ENCODE assay signal across 28 cellular contexts in genomic region chr6:140833396-140833795, GRCh38.
DNase-seq lines count a peak whose midpoint lies in the region; ATAC-seq, FAIRE-seq and TF ChIP-seq lines count a peak whose summit lies in the region.
"Had no signal": no experiment of that assay in that cellular context is flagged by ENCODE, and none has a peak within 500 bp of the region (broad histone marks: within the 10 kb centered on the region; RNA-seq: fewer than 3 reads in every experiment).

No MANE protein-coding gene starts in this region.

- H3K27ac ChIP-seq in endothelial cell of umbilical vein (ENCODE audit: insufficient read depth, low read depth, low read length) (no peak overlapping the region), thoracic aorta (peak overlapping the region; percentile 38 to 57)
- H3K27ac ChIP-seq: 22Rv1, C4-2B, HL-60, KMS-11, PC-9 had no signal

- dilution Hi-C loops in endothelial cell of umbilical vein (cut with MboI; ENCODE audit: extremely low pct_ligation_motif_present, low sequenced_read_pairs) = no loop called here

- ATAC-seq in Right ventricle myocardium superior (ENCODE audit: poor library complexity) = peak; percentile 18
- ATAC-seq in left cardiac atrium = no peak
- peak; percentile 52 for ATAC-seq in thoracic aorta (ENCODE audit: insufficient number of reproducible peaks, low FRiP score, low read depth)
- no peak for ATAC-seq in GM19452 (IDR thresholded peaks at IDR 0.05; ENCODE audit: unreplicated experiment)
- ATAC-seq in GM19035 (IDR thresholded peaks at IDR 0.05; ENCODE audit: unreplicated experiment) = no peak
- ATAC-seq: CD8-positive, alpha-beta T cell had no signal

- FAIRE-seq in endothelial cell of umbilical vein (lab: Jason Lieb, UNC) = no peak
- FAIRE-seq: GM12891, H54 had no signal

- no peaks in the 10 kb centered on the region for H3K79me2 ChIP-seq in endothelial cell of umbilical vein (ENCODE audit: control insufficient read depth, insufficient read depth, low read length)

- H3K27me3 ChIP-seq in endothelial cell of umbilical vein (ENCODE audit: control insufficient read depth in 2 of 2, insufficient read depth in 2 of 2, low read length in 2 of 2) (no peaks in the 10 kb centered on the region), thoracic aorta (replicated peaks; ENCODE audit: insufficient read depth) (no peaks in the 10 kb centered on the region)

- no TSS peak for BruUV-seq in endothelial cell of umbilical vein (replicated peaks; lab: Mats Ljungman, UMichigan)

- H3K4me1 ChIP-seq in endothelial cell of umbilical vein (ENCODE audit: control insufficient read depth, extremely low read depth, insufficient read depth, low read length) (no peaks in the 10 kb centered on the region), thoracic aorta (ENCODE audit: control insufficient read depth in 1 of 2, low read depth in 2 of 2) (peaks cover 10 to 32% of the 10 kb centered on the region in 2 donors)
- H3K4me1 ChIP-seq: Caco-2 had no signal

- no peak for DNase-seq in Right ventricle myocardium superior
- DNase-seq in left cardiac atrium = no peak
- no peak for DNase-seq in endothelial cell of umbilical vein (ENCODE audit: low read depth, low spot score)
- peak; percentile 38 for DNase-seq in fibroblast of the aortic adventitia (ENCODE audit: low read depth)
- DNase-seq in thoracic aorta (ENCODE audit: low spot score) = no peak
- DNase-seq in activated effector memory CD4-positive, alpha-beta T cell treated with anti-CD3 and anti-CD28 coated beads, Interleukin-2, amount 50 U/mL, for 16 hours = no peak
- DNase-seq: Caco-2; CD8-positive, alpha-beta T cell; DMS 273 treated with DMSO at 0.1 percent for 48 hours; DMS79; EL; GDM1; NCI-H1092; NCI-H1417 treated with DMSO at 0.1 percent for 48 hours; NCI-H1694 treated with DMSO at 0.1 percent for 48 hours; NCI-H2081 treated with DMSO at 0.1 percent for 48 hours; NCI-H524 treated with DMSO at 0.1 percent for 48 hours; NCI-H774; PC-9; SHP77 had no signal

- no peaks in the 10 kb centered on the region for H4K20me1 ChIP-seq in endothelial cell of umbilical vein (replicated peaks; ENCODE audit: control insufficient read depth, extremely low read depth, insufficient read depth, low read length)

- no peak overlapping the region for H3K9ac ChIP-seq in endothelial cell of umbilical vein (replicated peaks; ENCODE audit: extremely low read depth, insufficient read depth, low read length)
- H3K9ac ChIP-seq: KMS-11 had no signal

- H3K36me3 ChIP-seq in endothelial cell of umbilical vein (ENCODE audit: control insufficient read depth in 2 of 2, extremely low read depth in 1 of 2, insufficient read depth in 2 of 2, low read length in 2 of 2) (no peaks in the 10 kb centered on the region), thoracic aorta (no peaks in the 10 kb centered on the region)

- TF ChIP-seq CTCF in endothelial cell of umbilical vein (IDR thresholded peaks at IDR 0.05; ENCODE audit: extremely low read depth in 1 of 2, insufficient read depth in 1 of 2, low read depth in 1 of 2, low read length in 2 of 2) (no peak), fibroblast of the aortic adventitia (IDR thresholded peaks at IDR 0.05; ENCODE audit: insufficient read depth, low read length) (no peak), thoracic aorta (IDR thresholded peaks at IDR 0.05) (no peak)

- no peak for TF ChIP-seq POLR2A in endothelial cell of umbilical vein (IDR thresholded peaks at IDR 0.05; ENCODE audit: low read depth, low read length)

- POLR2A ChIA-PET in endothelial cell of umbilical vein (lab: Charles Lee) = no interaction called here

- H3K4me2 ChIP-seq in endothelial cell of umbilical vein (ENCODE audit: insufficient read depth, low read length) = no peak overlapping the region
- H3K4me2 ChIP-seq: KMS-11, PC-9 had no signal

- H3K9me3 ChIP-seq in endothelial cell of umbilical vein (replicated peaks; ENCODE audit: control insufficient read depth, insufficient read depth, low read length) = no peaks in the 10 kb centered on the region
- H3K9me3 ChIP-seq in thoracic aorta = no peaks in the 10 kb centered on the region
- H3K9me3 ChIP-seq: Caco-2 had no signal

- no peaks in the 10 kb centered on the region for H3K9me1 ChIP-seq in endothelial cell of umbilical vein (replicated peaks; ENCODE audit: control insufficient read depth, extremely low read depth, insufficient read depth, low read length)

- CTCF ChIA-PET in endothelial cell of umbilical vein (lab: Charles Lee) = no interaction called here

- H3K4me3 ChIP-seq in endothelial cell of umbilical vein (replicated peaks in 1 of 3; ENCODE audit: insufficient read depth in 1 of 3, low read depth in 1 of 3, low read length in 3 of 3) (no peak overlapping the region), fibroblast of the aortic adventitia (ENCODE audit: low read depth, low read length) (no peak overlapping the region), thoracic aorta (no peak overlapping the region)
- H3K4me3 ChIP-seq: PC-9 had no signal

- intact Hi-C loops in Right ventricle myocardium superior (cut with DNase I) = no loop called here
- intact Hi-C loops in left cardiac atrium (cut with DNase I) = no loop called here
- intact Hi-C loops in endothelial cell of umbilical vein (cut with micrococcal nuclease) = no loop called here

- peak overlapping the region; percentile 14 for H2AFZ ChIP-seq in endothelial cell of umbilical vein (ENCODE audit: low read depth, low read length)
- H2AFZ ChIP-seq: PC-9 had no signal

TF ChIP-seq in endothelial cell of umbilical vein, 7 proteins besides CTCF, POLR2A, EP300 and RAD21:
- no peak for TF ChIP-seq EZH2 (IDR thresholded peaks at IDR 0.05; ENCODE audit: borderline replicate concordance, low read depth, low read length, severe bottlenecking)
- no peak for TF ChIP-seq FOS (IDR thresholded peaks at IDR 0.05; ENCODE audit: borderline replicate concordance, insufficient read depth, low read length)
- no peak for TF ChIP-seq MAX (IDR thresholded peaks at IDR 0.05; ENCODE audit: insufficient read depth, insufficient read length)
- no peak for TF ChIP-seq POLR2AphosphoS5 (IDR thresholded peaks at IDR 0.05; ENCODE audit: insufficient read depth, low read depth, low read length)
- no peak for TF ChIP-seq GATA2 (IDR thresholded peaks at IDR 0.05; ENCODE audit: insufficient read depth, insufficient read length, low read depth, low read length)
- TF ChIP-seq MYC (IDR thresholded peaks at IDR 0.05; ENCODE audit: low read depth, low read length) = no peak
- no peak for TF ChIP-seq JUN (IDR thresholded peaks at IDR 0.05; ENCODE audit: borderline replicate concordance, insufficient read depth, insufficient read length, low read depth)

Comparison
In these comparisons a context has a peak if more than half of its experiments do, and no peak if none do; other contexts are left out.
1. ATAC-seq: peak in Right ventricle myocardium superior (single experiment) and thoracic aorta (single experiment); none in left cardiac atrium (0 of 2), GM19452 (single experiment) and GM19035 (single experiment).